21 cellular contexts compared by ENCODE assay signal in the genomic region with DNA sequence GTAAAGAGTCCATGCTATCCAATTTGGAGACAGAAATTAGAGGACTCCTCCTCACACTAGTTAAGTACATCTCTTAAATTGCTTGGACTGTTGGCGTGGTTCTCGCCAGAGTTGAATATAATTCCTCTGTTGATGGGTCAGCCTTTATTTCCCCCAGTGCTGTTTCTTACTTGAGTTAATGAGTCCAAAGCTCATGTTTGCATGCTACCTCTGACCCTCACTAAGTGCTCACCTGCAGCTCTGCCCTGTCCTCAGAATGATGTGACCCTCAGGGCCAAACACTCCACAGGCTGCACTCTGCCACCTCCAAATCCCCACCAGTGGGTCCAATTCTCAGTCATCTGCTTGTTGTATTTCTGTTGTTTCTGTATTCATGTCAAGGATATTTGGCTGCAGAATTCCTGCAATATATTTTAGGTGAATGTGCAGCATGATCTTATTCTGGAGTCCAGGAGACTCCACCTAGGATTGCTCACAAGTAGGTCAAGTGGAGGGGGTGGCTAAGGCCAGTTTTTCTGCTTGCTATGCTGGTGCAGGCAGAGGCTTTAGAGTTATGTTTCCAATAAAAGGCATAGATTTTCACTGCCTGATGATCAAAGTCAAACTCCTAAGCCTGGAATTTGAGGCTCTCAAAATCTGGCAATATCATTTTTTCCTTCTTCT.
"Had no signal": no experiment of that assay in that cellular context is flagged by ENCODE, and none has a peak within 500 bp of the region (broad histone marks: within the 10 kb centered on the region; RNA-seq: fewer than 3 reads in every experiment).

No MANE protein-coding gene starts in this region.

- DNase-seq: activated CD4-positive, alpha-beta T cell treated with anti-CD3 and anti-CD28 coated beads for 4 hours; activated CD8-positive, alpha-beta memory T cell treated with anti-CD3 and anti-CD28 coated beads, Interleukin-2, amount 50 U/mL, for 4 hours; activated CD8-positive, alpha-beta T cell treated with anti-CD3 and anti-CD28 coated beads, Interleukin-2, amount 10 ng/mL, durations not matched to agents 7 days and 5 days; activated gamma-delta T cell; activated T-cell treated with anti-CD3 and anti-CD28 coated beads, Interleukin-2, amount 50 U/mL, for 72 hours; amniotic stem cell; body of pancreas; heart right ventricle; mammary epithelial cell; naive B cell; posterior cingulate gyrus; stimulated activated CD4-positive, alpha-beta T cell treated with anti-CD3 and anti-CD28 coated beads, Interleukin-15, amount 100 ng/mL, for 24 hours; stimulated activated CD4-positive, alpha-beta T cell treated with anti-CD3 and anti-CD28 coated beads, Interleukin-4, amount 100 ng/mL, for 24 hours; stimulated activated naive CD4-positive, alpha-beta T cell treated with Interleukin-2 at 50 U/mL for 16 hours; substantia nigra; T-helper 17 cell had no signal

- H3K36me3 Mint-ChIP-seq: activated naive CD4-positive, alpha-beta T cell treated with anti-CD3 and anti-CD28 coated beads, Interleukin-2, amount 50 U/mL, for 72 hours; naive B cell; WTC11 had no signal

- H3K4me3 ChIP-seq: body of pancreas, coronary artery, tibial nerve had no signal

- H3K9me3 Mint-ChIP-seq: activated naive CD4-positive, alpha-beta T cell treated with anti-CD3 and anti-CD28 coated beads, Interleukin-2, amount 50 U/mL, for 72 hours; activated T-cell treated with anti-CD3 and anti-CD28 coated beads, Interleukin-2, amount 50 U/mL, for 72 hours; central memory CD8-positive, alpha-beta T cell; naive B cell; WTC11 had no signal

- H3K4me1 ChIP-seq: body of pancreas had no signal

- H3K27ac ChIP-seq: body of pancreas, coronary artery, tibial nerve had no signal

- H3K4me1 Mint-ChIP-seq: central memory CD8-positive, alpha-beta T cell; naive B cell had no signal

- ATAC-seq: activated CD8-positive, alpha-beta T cell treated with anti-CD3 and anti-CD28 coated beads, Interleukin-2, amount 10 ng/mL, durations not matched to agents 7 days and 5 days; activated naive CD4-positive, alpha-beta T cell treated with anti-CD3 and anti-CD28 coated beads, Interleukin-2, amount 50 U/mL, for 72 hours; activated T-cell treated with anti-CD3 and anti-CD28 coated beads, Interleukin-2, amount 50 U/mL, for 72 hours; body of pancreas; heart right ventricle; T-helper 17 cell; WTC11 had no signal

- H3K36me3 ChIP-seq: heart right ventricle, tibial nerve had no signal

- H3K27ac Mint-ChIP-seq: activated CD8-positive, alpha-beta T cell treated with anti-CD3 and anti-CD28 coated beads, Interleukin-2, amount 10 ng/mL, durations not matched to agents 7 days and 5 days; activated naive CD4-positive, alpha-beta T cell treated with anti-CD3 and anti-CD28 coated beads, Interleukin-2, amount 50 U/mL, for 72 hours; activated T-cell treated with anti-CD3 and anti-CD28 coated beads, Interleukin-2, amount 50 U/mL, for 72 hours; naive B cell; T-helper 17 cell; WTC11 had no signal

- H3K27me3 ChIP-seq: body of pancreas, heart right ventricle, tibial nerve had no signal

- H3K9me3 ChIP-seq: body of pancreas, heart right ventricle, tibial nerve had no signal

- H3K4me3 Mint-ChIP-seq: activated CD8-positive, alpha-beta T cell treated with anti-CD3 and anti-CD28 coated beads, Interleukin-2, amount 10 ng/mL, durations not matched to agents 7 days and 5 days; activated T-cell treated with anti-CD3 and anti-CD28 coated beads, Interleukin-2, amount 50 U/mL, for 72 hours; central memory CD8-positive, alpha-beta T cell; naive B cell; T-helper 17 cell; WTC11 had no signal
